16 cellular contexts compared by ENCODE assay signal in the genomic region with DNA sequence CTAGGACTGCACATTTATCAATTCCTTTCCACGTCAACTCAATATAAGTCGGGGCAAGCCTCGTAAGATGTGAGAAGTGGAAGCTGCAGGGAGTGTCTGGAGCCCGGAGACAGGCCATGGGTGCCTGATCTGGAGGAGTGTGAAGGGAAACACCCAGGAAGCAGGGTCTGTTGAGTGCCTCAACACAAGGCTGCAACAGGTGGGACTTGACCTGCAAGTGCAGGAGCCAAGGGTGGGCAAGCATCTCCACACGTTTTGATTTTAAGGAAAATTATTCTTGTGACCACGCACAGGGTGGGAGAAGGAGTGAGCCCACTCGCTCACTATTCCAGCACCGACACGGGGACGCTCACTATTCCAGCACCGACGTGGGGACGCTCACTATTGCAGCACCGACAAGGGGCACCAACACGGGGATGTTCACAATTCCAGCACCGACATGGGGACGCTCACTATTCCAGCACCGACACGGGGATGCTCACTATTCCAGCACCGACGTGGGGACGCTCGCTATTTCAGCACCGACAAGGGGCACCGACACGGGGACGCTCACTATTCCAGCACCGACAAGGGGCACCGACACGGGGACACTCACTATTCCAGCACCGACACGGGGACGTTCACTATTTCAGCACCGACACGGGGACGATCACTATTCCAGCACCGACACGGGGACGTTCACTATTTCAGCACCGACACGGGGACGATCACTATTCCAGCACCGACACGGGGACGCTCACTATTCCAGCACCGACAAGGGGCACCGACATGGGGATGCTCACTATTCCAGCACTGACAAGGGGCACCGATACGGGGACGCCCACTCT.
DNase-seq lines count a peak whose midpoint lies in the region; ATAC-seq and TF ChIP-seq lines count a peak whose summit lies in the region.
"Had no signal": no experiment of that assay in that cellular context is flagged by ENCODE, and none has a peak within 500 bp of the region (broad histone marks: within the 10 kb centered on the region; RNA-seq: fewer than 3 reads in every experiment).

No MANE protein-coding gene starts in this region.

- no peak overlapping the region for H3K27ac ChIP-seq in osteoblast (ENCODE audit: low read depth, low read length)
- H3K27ac ChIP-seq: BLaER1 treated with 17β-estradiol and CSF1 and Interleukin-3, amounts not matched to agents 10 nM and 100 nM; tibial artery had no signal

- no peaks in the 10 kb centered on the region for H4K20me1 ChIP-seq in osteoblast (ENCODE audit: insufficient read depth, low read length)

- H3K27me3 ChIP-seq in osteoblast (ENCODE audit: insufficient read depth, low read length), result no peaks in the 10 kb centered on the region
- H3K27me3 ChIP-seq in BE2C, result no peaks in the 10 kb centered on the region
- H3K27me3 ChIP-seq: BLaER1 treated with 17β-estradiol and CSF1 and Interleukin-3, amounts not matched to agents 10 nM and 100 nM; tibial artery had no signal

- H3K4me2 ChIP-seq in osteoblast (ENCODE audit: insufficient read depth, low read length), result no peak overlapping the region

- no peak overlapping the region for H2AFZ ChIP-seq in osteoblast (ENCODE audit: low read length)

- peak; percentile 31 to 36 for ATAC-seq in left cardiac atrium

- H3K4me3 ChIP-seq in GM12865 (ENCODE audit: low read depth, low read length) (no peak overlapping the region), osteoblast (ENCODE audit: insufficient read depth, low read length) (no peak overlapping the region), BE2C (ENCODE audit: low read depth, low read length) (no peak overlapping the region)
- H3K4me3 ChIP-seq: BLaER1 treated with 17β-estradiol and CSF1 and Interleukin-3, amounts not matched to agents 10 nM and 100 nM; tibial artery had no signal

- H3K79me2 ChIP-seq in osteoblast (ENCODE audit: insufficient read depth, low read length), result no peaks in the 10 kb centered on the region

- TF ChIP-seq CTCF in GM12865 (IDR thresholded peaks at IDR 0.05; ENCODE audit: insufficient read depth, low read depth, low read length, missing control alignments) (no peak), osteoblast (IDR thresholded peaks at IDR 0.05; ENCODE audit: extremely low read depth, low read depth, low read length) (no peak), BE2C (IDR thresholded peaks at IDR 0.05; ENCODE audit: low read depth, low read length) (no peak)

- in situ Hi-C loops in G401 (cut with HindIII; ENCODE audit: low sequenced_read_pairs), result no loop called here

- no peaks in the 10 kb centered on the region for H3K9me3 ChIP-seq in osteoblast (ENCODE audit: low read depth, low read length)
- no peaks in the 10 kb centered on the region for H3K9me3 ChIP-seq in BE2C
- H3K9me3 ChIP-seq: BLaER1 treated with 17β-estradiol and CSF1 and Interleukin-3, amounts not matched to agents 10 nM and 100 nM; tibial artery had no signal

- H3K4me1 ChIP-seq in osteoblast (ENCODE audit: insufficient read depth, low read length) (no peaks in the 10 kb centered on the region), BE2C (no peaks in the 10 kb centered on the region; the same call in 1 of the 2 replicates)
- H3K4me1 ChIP-seq: tibial artery had no signal

- H3K36me3 ChIP-seq in osteoblast (ENCODE audit: insufficient read depth, low read length) (no peaks in the 10 kb centered on the region), BE2C (no peaks in the 10 kb centered on the region; the same call in 1 of the 2 replicates)

- DNase-seq in GM12865 (ENCODE audit: low read depth) (peak; percentile 18), RPMI8226 (peak; percentile 6), left cardiac atrium (no peak), osteoblast (ENCODE audit: insufficient read length, low spot score, missing footprints) (peak; percentile 67), G401 (ENCODE audit: low spot score) (no peak), AML-193 (lab: John Stamatoyannopoulos, UW) (no peak), NCI-H82 (lab: John Stamatoyannopoulos, UW) (no peak), BE2C (no peak)
- DNase-seq: activated CD4-positive, alpha-beta memory T cell treated with anti-CD3 and anti-CD28 coated beads, Interleukin-2, amount 10 ng/mL, durations not matched to agents 7 days and 5 days; GF-D8; midbrain; NCI-H1092; NCI-H774; nucleus accumbens; tibial artery had no signal

- intact Hi-C loops in left cardiac atrium (cut with DNase I), result no loop called here

Comparison
In these comparisons a context has a peak if more than half of its experiments do, and no peak if none do; other contexts are left out.
1. DNase-seq: peak in GM12865 (single experiment), RPMI8226 (single experiment) and osteoblast (single experiment); none in left cardiac atrium (single experiment), G401 (single experiment), AML-193 (0 of 2), NCI-H82 (single experiment) and BE2C (single experiment).